8 cellular contexts compared by ENCODE assay signal in the genomic region with DNA sequence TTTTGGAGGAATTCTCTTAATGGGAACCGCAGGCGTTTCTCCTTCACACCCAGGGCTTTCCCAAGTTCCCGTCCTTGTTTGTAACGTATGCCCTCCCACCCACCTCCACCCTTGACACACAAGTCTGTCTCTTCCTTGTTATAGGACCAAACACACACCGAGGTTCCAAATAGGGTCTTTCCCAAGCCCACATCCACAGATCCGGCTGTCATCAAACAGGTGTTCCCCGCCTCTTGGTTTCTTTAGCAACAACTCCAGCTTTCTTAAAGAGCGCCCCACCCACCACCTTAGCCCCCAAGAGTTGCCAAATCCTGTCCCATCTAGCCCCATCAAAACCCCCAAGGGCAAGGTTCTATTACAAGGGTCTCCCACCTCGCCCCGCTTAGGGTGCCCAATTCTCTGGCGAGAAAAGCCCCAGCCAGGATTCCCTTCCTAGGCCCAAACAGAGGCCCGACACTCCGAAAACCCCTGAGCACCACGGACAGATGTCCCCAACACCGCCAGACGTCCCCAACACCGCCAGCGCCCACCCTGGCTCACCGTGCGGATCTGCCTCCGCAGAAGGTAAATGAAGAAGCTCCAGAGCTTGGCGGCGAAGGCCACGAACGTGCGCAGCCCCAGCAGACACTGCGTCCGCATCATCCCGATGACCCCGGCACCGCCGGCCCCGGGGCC. TPM values are rescaled to one million over a fixed set of nuclear protein-coding genes. Genes with fewer than 3 reads are reported as not detected.
DNase-seq lines count a peak whose midpoint lies in the region; ATAC-seq and TF ChIP-seq lines count a peak whose summit lies in the region.

No MANE protein-coding gene starts in this region.

- no peak for ATAC-seq in HG03280 (IDR thresholded peaks at IDR 0.05; ENCODE audit: unreplicated experiment)

- peak overlapping the region; percentile 61 for H3K27ac ChIP-seq in muscle layer of duodenum (ENCODE audit: low read length)

- TF ChIP-seq EP300 in Ishikawa (IDR thresholded peaks at IDR 0.05; ENCODE audit: borderline replicate concordance) = no peak

- H3K27me3 ChIP-seq in muscle layer of duodenum (ENCODE audit: low read depth, low read length) = no peaks in the 10 kb centered on the region

- H3K9me3 ChIP-seq in muscle layer of duodenum (ENCODE audit: control insufficient read depth in 1 of 2, low read length in 2 of 2) = no peaks in the 10 kb centered on the region

- no peak for TF ChIP-seq CTCF in AG09309 (IDR thresholded peaks at IDR 0.05; ENCODE audit: control insufficient read depth, insufficient read depth, low read depth, low read length, missing control alignments)
- no peak for TF ChIP-seq CTCF in choroid plexus epithelial cell (conservative IDR thresholded peaks at IDR 0.05; ENCODE audit: low read depth, low read length)

- H3K4me1 ChIP-seq in muscle layer of duodenum (ENCODE audit: control insufficient read depth in 1 of 2, insufficient read depth in 2 of 2, low read length in 2 of 2) = peaks cover 20 to 37% of the 10 kb centered on the region in 2 donors

- in situ Hi-C loops in G401 (cut with HindIII; ENCODE audit: low sequenced_read_pairs) = no loop called here

- DNase-seq in AG09309 (ENCODE audit: low read depth) (no peak), choroid plexus epithelial cell (ENCODE audit: low read depth) (peak; percentile 28), mucosa of gallbladder (ENCODE audit: low spot score) (no peak), G401 (ENCODE audit: low spot score) (no peak), kidney tubule cell (ENCODE audit: low spot score) (no peak)

- TF ChIP-seq RAD21 in Ishikawa (IDR thresholded peaks at IDR 0.05; ENCODE audit: low read depth) = no peak

- H3K36me3 ChIP-seq in muscle layer of duodenum (ENCODE audit: control insufficient read depth in 1 of 2, insufficient read depth in 2 of 2, low read length in 2 of 2) = peaks cover 22 to 33% of the 10 kb centered on the region in 2 donors

- peak overlapping the region; percentile 79 for H3K4me3 ChIP-seq in AG09309 (ENCODE audit: control insufficient read depth, low read depth, low read length)
- peak overlapping the region; percentile 96 for H3K4me3 ChIP-seq in choroid plexus epithelial cell (ENCODE audit: low read depth, low read length)
- peak overlapping the region; percentile 76 to 84 for H3K4me3 ChIP-seq in muscle layer of duodenum (ENCODE audit: low read depth in 1 of 2, low read length in 2 of 2)

TF ChIP-seq in Ishikawa, 13 proteins besides CTCF, POLR2A, EP300 and RAD21:
- TF ChIP-seq EGR1 (IDR thresholded peaks at IDR 0.05) (no peak), TCF12 (IDR thresholded peaks at IDR 0.05; ENCODE audit: low read depth) (no peak), YY1 (IDR thresholded peaks at IDR 0.05; ENCODE audit: low read depth) (no peak), TEAD4 (IDR thresholded peaks at IDR 0.05) (no peak), USF1 (IDR thresholded peaks at IDR 0.05) (no peak), MAX (IDR thresholded peaks at IDR 0.05) (no peak), ZBTB7A (IDR thresholded peaks at IDR 0.05; ENCODE audit: low read depth) (0 out of 2 replicates have a peak, but pooled peaks have one; percentile 9), TAF1 (IDR thresholded peaks at IDR 0.05; ENCODE audit: low read depth) (no peak)
- TF ChIP-seq, protein P1, sequence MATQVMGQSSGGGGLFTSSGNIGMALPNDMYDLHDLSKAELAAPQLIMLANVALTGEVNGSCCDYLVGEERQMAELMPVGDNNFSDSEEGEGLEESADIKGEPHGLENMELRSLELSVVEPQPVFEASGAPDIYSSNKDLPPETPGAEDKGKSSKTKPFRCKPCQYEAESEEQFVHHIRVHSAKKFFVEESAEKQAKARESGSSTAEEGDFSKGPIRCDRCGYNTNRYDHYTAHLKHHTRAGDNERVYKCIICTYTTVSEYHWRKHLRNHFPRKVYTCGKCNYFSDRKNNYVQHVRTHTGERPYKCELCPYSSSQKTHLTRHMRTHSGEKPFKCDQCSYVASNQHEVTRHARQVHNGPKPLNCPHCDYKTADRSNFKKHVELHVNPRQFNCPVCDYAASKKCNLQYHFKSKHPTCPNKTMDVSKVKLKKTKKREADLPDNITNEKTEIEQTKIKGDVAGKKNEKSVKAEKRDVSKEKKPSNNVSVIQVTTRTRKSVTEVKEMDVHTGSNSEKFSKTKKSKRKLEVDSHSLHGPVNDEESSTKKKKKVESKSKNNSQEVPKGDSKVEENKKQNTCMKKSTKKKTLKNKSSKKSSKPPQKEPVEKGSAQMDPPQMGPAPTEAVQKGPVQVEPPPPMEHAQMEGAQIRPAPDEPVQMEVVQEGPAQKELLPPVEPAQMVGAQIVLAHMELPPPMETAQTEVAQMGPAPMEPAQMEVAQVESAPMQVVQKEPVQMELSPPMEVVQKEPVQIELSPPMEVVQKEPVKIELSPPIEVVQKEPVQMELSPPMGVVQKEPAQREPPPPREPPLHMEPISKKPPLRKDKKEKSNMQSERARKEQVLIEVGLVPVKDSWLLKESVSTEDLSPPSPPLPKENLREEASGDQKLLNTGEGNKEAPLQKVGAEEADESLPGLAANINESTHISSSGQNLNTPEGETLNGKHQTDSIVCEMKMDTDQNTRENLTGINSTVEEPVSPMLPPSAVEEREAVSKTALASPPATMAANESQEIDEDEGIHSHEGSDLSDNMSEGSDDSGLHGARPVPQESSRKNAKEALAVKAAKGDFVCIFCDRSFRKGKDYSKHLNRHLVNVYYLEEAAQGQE (IDR thresholded peaks at IDR 0.05; ENCODE audit: low read depth) = no peak

RNA-seq across cellular contexts. Expression of gene CTDNEP1, which starts 0.7 kb away (rescaled TPM):
- total RNA-seq in mucosa of gallbladder = 107 TPM
- 18.3 and 26.8 TPM in 2 replicates for total RNA-seq in G401 (2014; rRNA removed; shearing (Covaris generic))

RNA-seq across cellular contexts. Expression of gene ELP5, which starts 1.2 kb away (rescaled TPM):
- 47.9 TPM for total RNA-seq in mucosa of gallbladder
- total RNA-seq in G401 (2014; rRNA removed; shearing (Covaris generic)) = 74.1 and 95.6 TPM in 2 replicates

RNA-seq across cellular contexts. Expression of gene GABARAP, which starts 8.5 kb away (rescaled TPM):
- total RNA-seq in mucosa of gallbladder = 587 TPM
- 227 and 249 TPM in 2 replicates for total RNA-seq in G401 (2014; rRNA removed; shearing (Covaris generic))

RNA-seq across cellular contexts. Expression of gene CLDN7, which starts 11.5 kb away (rescaled TPM):
- total RNA-seq in mucosa of gallbladder = 248 TPM
- total RNA-seq in G401 (2014; rRNA removed; shearing (Covaris generic)) = 0.17 and 3.5 TPM in 2 replicates

RNA-seq across cellular contexts. Expression of gene PHF23, which starts 11.5 kb away (rescaled TPM):
- total RNA-seq in mucosa of gallbladder = 32.3 TPM
- 113 and 121 TPM in 2 replicates for total RNA-seq in G401 (2014; rRNA removed; shearing (Covaris generic))
